1 cellular context compared by ENCODE assay signal in genomic region chr5:69093771-69094570, GRCh38.
TF ChIP-seq lines count a peak whose summit lies in the region.

SLC30A5 (plus strand) TSS chr5:69094014; CDS start chr5:69094256, 242 bp downstream.

TF ChIP-seq in SK-N-SH, 30 proteins besides CTCF, POLR2A, EP300 and RAD21 (continued from another document):
- TF ChIP-seq TAF1 (IDR thresholded peaks at IDR 0.05; ENCODE audit: borderline replicate concordance, low read depth, low read length) = peak; percentile 92
- TF ChIP-seq REST (IDR thresholded peaks at IDR 0.05; ENCODE audit: low read depth, low read length) = no peak
- no peak for TF ChIP-seq EZH2phosphoT487 (IDR thresholded peaks at IDR 0.05; ENCODE audit: borderline replicate concordance, low read depth)
- TF ChIP-seq USF2 (IDR thresholded peaks at IDR 0.05; ENCODE audit: borderline replicate concordance, low read depth, low read length) = no peak
- TF ChIP-seq FOXJ3 (CRISPR knock-in tag; IDR thresholded peaks at IDR 0.05) = no peak
- no peak for TF ChIP-seq JUND (IDR thresholded peaks at IDR 0.05)
- no peak for TF ChIP-seq IRF3 (IDR thresholded peaks at IDR 0.05; ENCODE audit: low read depth, low read length)
- TF ChIP-seq YY1 (IDR thresholded peaks at IDR 0.05; ENCODE audit: low read depth) = peak; percentile 53; the same call in 1 of the 2 replicates
- peak; percentile 61 for TF ChIP-seq GABPA (IDR thresholded peaks at IDR 0.05; ENCODE audit: low read depth)
- peak; percentile 99 for TF ChIP-seq NRF1 (IDR thresholded peaks at IDR 0.05; ENCODE audit: low read depth, low read length)
- TF ChIP-seq GATA2 (CRISPR knock-in tag; IDR thresholded peaks at IDR 0.05) = no peak
- TF ChIP-seq FOXM1 (IDR thresholded peaks at IDR 0.05; ENCODE audit: low read depth) = no peak
